In the genomic region with DNA sequence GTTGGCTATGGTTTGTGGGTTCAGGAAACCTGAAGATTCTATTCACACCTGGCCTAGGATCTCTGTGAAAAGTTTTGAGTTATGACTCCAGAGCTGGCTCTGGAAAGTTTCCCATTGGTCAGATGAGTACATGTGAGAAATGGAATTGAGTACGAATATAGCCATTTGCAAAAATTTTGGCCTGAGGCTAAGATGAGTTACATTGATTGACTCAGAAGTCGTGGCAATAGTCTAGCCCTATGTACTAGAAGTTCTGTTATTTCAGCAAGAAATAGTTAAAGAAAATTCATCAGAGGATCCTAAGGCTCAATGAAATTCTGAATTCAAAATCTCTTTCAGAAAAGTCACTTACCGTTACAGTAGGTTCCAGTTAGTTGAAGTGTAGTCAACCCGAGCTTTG, we compare ENCODE assay signal across 22 cellular contexts.
DNase-seq lines count a peak whose midpoint lies in the region; ATAC-seq, FAIRE-seq and TF ChIP-seq lines count a peak whose summit lies in the region.
"Had no signal": no experiment of that assay in that cellular context is flagged by ENCODE, and none has a peak within 500 bp of the region (broad histone marks: within the 10 kb centered on the region; RNA-seq: fewer than 3 reads in every experiment).

No MANE protein-coding gene starts in this region.

- no peaks in the 10 kb centered on the region for H3K9me3 ChIP-seq in GM23248 (ENCODE audit: low read depth)
- no peaks in the 10 kb centered on the region for H3K9me3 ChIP-seq in mammary epithelial cell (replicated peaks; ENCODE audit: insufficient read depth, low read length)
- no peaks in the 10 kb centered on the region for H3K9me3 ChIP-seq in keratinocyte (ENCODE audit: control insufficient read depth, low read depth, low read length)
- no peaks in the 10 kb centered on the region for H3K9me3 ChIP-seq in mesenchymal stem cell (ENCODE audit: control insufficient read depth, low read length)
- H3K9me3 ChIP-seq: BE2C, HAP-1 had no signal

- H3K9me2 ChIP-seq in GM23248 (ENCODE audit: insufficient read depth), result no peaks in the 10 kb centered on the region

- H3K9ac ChIP-seq in GM23248, result no peak overlapping the region
- no peak overlapping the region for H3K9ac ChIP-seq in mammary epithelial cell (ENCODE audit: insufficient read depth, low read length)
- no peak overlapping the region for H3K9ac ChIP-seq in keratinocyte (ENCODE audit: control insufficient read depth, extremely low read depth, insufficient read depth, low read length)
- no peak overlapping the region for H3K9ac ChIP-seq in mesenchymal stem cell (ENCODE audit: low read length)

- peak; percentile 69 for FAIRE-seq in keratinocyte (lab: Jason Lieb, UNC)
- FAIRE-seq: A204.1, D721Med, GM19239, HTR-8/SVneo, K562 had no signal

- H3K18ac ChIP-seq in mesenchymal stem cell (ENCODE audit: low read depth in 1 of 2, low read length in 2 of 2), result no peak overlapping the region

- H2AFZ ChIP-seq in GM23248 (no peak overlapping the region), mammary epithelial cell (ENCODE audit: low read depth, low read length) (no peak overlapping the region), keratinocyte (ENCODE audit: control insufficient read depth, low read length) (no peak overlapping the region), mesenchymal stem cell (ENCODE audit: low read depth, low read length) (no peak overlapping the region)

- CTCF ChIA-PET in mammary epithelial cell (lab: Charles Lee; ENCODE audit: low non-redundant PET), result no interaction called here

- H3K14ac ChIP-seq in mesenchymal stem cell (ENCODE audit: low read length in 2 of 2), result no peak overlapping the region

- no peak overlapping the region for H4K91ac ChIP-seq in mesenchymal stem cell (ENCODE audit: low read length)

- no peak overlapping the region for H4K8ac ChIP-seq in mesenchymal stem cell (ENCODE audit: low read length)

- H3F3A ChIP-seq in GM23248 (ENCODE audit: insufficient read depth), result no peaks in the 10 kb centered on the region

- DNase-seq in GM23248 (peak; percentile 18), NCI-H69 (lab: John Stamatoyannopoulos, UW) (peak; percentile 21), mammary epithelial cell (peak; percentile 48), keratinocyte (ENCODE audit: low read depth, low spot score) (peak; percentile 23), Kasumi-1 (lab: John Stamatoyannopoulos, UW) (no peak), mesenchymal stem cell (no peak)
- DNase-seq: ACHN; BE2C; C1 segment of cervical spinal cord; CD4-positive, CD25-positive, alpha-beta regulatory T cell; CD8-positive, alpha-beta memory T cell; COR-L47; GF-D8; IMR-90 had no signal

- H2BK15ac ChIP-seq in mesenchymal stem cell (ENCODE audit: low read depth, poor library complexity, severe bottlenecking), result no peak overlapping the region

- no peak overlapping the region for H3K4me2 ChIP-seq in GM23248 (ENCODE audit: unreplicated experiment)
- H3K4me2 ChIP-seq in mammary epithelial cell (ENCODE audit: insufficient read depth, low read depth, low read length), result no peak overlapping the region
- H3K4me2 ChIP-seq in keratinocyte (ENCODE audit: control insufficient read depth, extremely low read depth, insufficient read depth, low read depth, low read length), result no peak overlapping the region
- H3K4me2 ChIP-seq in mesenchymal stem cell (ENCODE audit: low read length, poor library complexity, severe bottlenecking), result no peak overlapping the region

- H3K23ac ChIP-seq in mesenchymal stem cell (ENCODE audit: low read length in 2 of 2), result no peak overlapping the region

- TF ChIP-seq CTCF in mammary epithelial cell (conservative IDR thresholded peaks at IDR 0.05 in 1 of 2, IDR thresholded peaks at IDR 0.05 in 1 of 2; ENCODE audit: extremely low read depth in 1 of 2, insufficient read depth in 1 of 2, low read depth in 1 of 2, low read length in 2 of 2), result no peak
- TF ChIP-seq CTCF in keratinocyte (optimal IDR thresholded peaks at IDR 0.05 in 1 of 3, IDR thresholded peaks at IDR 0.05 in 1 of 3, conservative IDR thresholded peaks at IDR 0.05 in 1 of 3; ENCODE audit: extremely low read depth in 1 of 3, insufficient read depth in 2 of 3, low read length in 3 of 3), result no peak

- no peaks in the 10 kb centered on the region for H3K36me3 ChIP-seq in GM23248 (ENCODE audit: low read depth)
- H3K36me3 ChIP-seq in mammary epithelial cell (ENCODE audit: insufficient read depth, low read length), result no peaks in the 10 kb centered on the region
- H3K36me3 ChIP-seq in keratinocyte (ENCODE audit: control insufficient read depth in 2 of 2, extremely low read depth in 1 of 2, insufficient read depth in 2 of 2, low read length in 2 of 2), result no peaks in the 10 kb centered on the region
- H3K36me3 ChIP-seq in mesenchymal stem cell (ENCODE audit: control insufficient read depth in 1 of 2, insufficient read depth in 2 of 2, low read depth in 1 of 2, low read length in 2 of 2), result no peaks in the 10 kb centered on the region
- H3K36me3 ChIP-seq: BE2C, HAP-1 had no signal

- no peak overlapping the region for H3K27ac ChIP-seq in GM23248
- no peak overlapping the region for H3K27ac ChIP-seq in mammary epithelial cell (ENCODE audit: insufficient read depth, low read depth, low read length)
- no peak overlapping the region for H3K27ac ChIP-seq in keratinocyte (ENCODE audit: control insufficient read depth, insufficient read depth, low read length)
- H3K27ac ChIP-seq in mesenchymal stem cell (ENCODE audit: low read length, poor library complexity, severe bottlenecking), result no peak overlapping the region

- H2BK120ac ChIP-seq in mesenchymal stem cell (ENCODE audit: low read depth, low read length), result no peak overlapping the region

- no peak overlapping the region for H2BK5ac ChIP-seq in mesenchymal stem cell (ENCODE audit: low read depth, low read length, poor library complexity, severe bottlenecking)

- dilution Hi-C loops in mammary epithelial cell (cut with HindIII; ENCODE audit: low sequenced_read_pairs) (no loop called here), keratinocyte (cut with MboI; ENCODE audit: extremely low pct_ligation_motif_present, low sequenced_read_pairs) (no loop called here)

- no peak overlapping the region for H2BK12ac ChIP-seq in mesenchymal stem cell (ENCODE audit: low read length in 2 of 2)

- intact Hi-C loops in mammary epithelial cell (cut with micrococcal nuclease), result no loop called here

- H4K20me1 ChIP-seq in GM23248 (ENCODE audit: insufficient read depth) (no peaks in the 10 kb centered on the region), mammary epithelial cell (ENCODE audit: insufficient read depth, low read length) (no peaks in the 10 kb centered on the region), keratinocyte (ENCODE audit: control insufficient read depth, extremely low read depth, insufficient read depth, low read length) (no peaks in the 10 kb centered on the region)

- H3K79me1 ChIP-seq in mesenchymal stem cell (replicated peaks; ENCODE audit: low read length, poor library complexity, severe bottlenecking), result no peaks in the 10 kb centered on the region

- in situ Hi-C loops in GM23248 (cut with MboI) (no loop called here), mammary epithelial cell (cut with MboI; ENCODE audit: low sequenced_read_pairs in 2 of 2) (loop anchor here (10.0 kb wide), 2 partner anchors 182 to 308 kb away; no protein-coding TSS in a partner anchor)

- WGBS in GM23248 (ENCODE audit: low coverage in 1 of 2, low lambda C conversion rate in 2 of 2, missing lambda C conversion rate in 2 of 2), 2 experiments, result 53 to 54% methylated on average over 4 of the region's 4 CpGs
- 53% methylated on average over 4 of the region's 4 CpGs for WGBS in mammary epithelial cell (ENCODE audit: low coverage, missing lambda C conversion rate)
- whole genome bisulfite sequencing in mesenchymal stem cell, result 91% methylated on average over 4 of the region's 4 CpGs

- H3K4me3 ChIP-seq in GM23248 (no peak overlapping the region), mammary epithelial cell (replicated peaks in 1 of 3; ENCODE audit: insufficient read depth in 1 of 3, low read depth in 2 of 3, low read length in 3 of 3) (no peak overlapping the region), keratinocyte (ENCODE audit: control insufficient read depth in 2 of 3, extremely low read depth in 1 of 3, insufficient read depth in 2 of 3, low read depth in 1 of 3, low read length in 3 of 3) (no peak overlapping the region), mesenchymal stem cell (ENCODE audit: insufficient read depth in 1 of 2, low read depth in 1 of 2, low read length in 2 of 2) (no peak overlapping the region)
- H3K4me3 ChIP-seq: HAP-1, K562 had no signal

- H3K9me1 ChIP-seq in keratinocyte (ENCODE audit: control insufficient read depth, extremely low read depth, insufficient read depth, low read length), result no peaks in the 10 kb centered on the region

- H3K27me3 ChIP-seq in GM23248 (replicated peaks; ENCODE audit: insufficient read depth) (peaks cover 4% of the 10 kb centered on the region; the same call in 1 of the 2 replicates), mammary epithelial cell (ENCODE audit: insufficient read depth, low read length) (no peaks in the 10 kb centered on the region), keratinocyte (ENCODE audit: control insufficient read depth, extremely low read depth, insufficient read depth, low read length) (no peaks in the 10 kb centered on the region), mesenchymal stem cell (ENCODE audit: control insufficient read depth in 1 of 2, insufficient read depth in 1 of 2, low read length in 2 of 2) (peaks cover 13 to 17% of the 10 kb centered on the region in 2 experiments)
- H3K27me3 ChIP-seq: BE2C had no signal

- H3K79me2 ChIP-seq in GM23248 (ENCODE audit: insufficient read depth) (no peaks in the 10 kb centered on the region), mammary epithelial cell (ENCODE audit: insufficient read depth, low read length) (no peaks in the 10 kb centered on the region), keratinocyte (ENCODE audit: control insufficient read depth, insufficient read depth, low read length) (no peaks in the 10 kb centered on the region)

- H3K4me1 ChIP-seq in GM23248 (ENCODE audit: insufficient read depth), result peaks cover 14% of the 10 kb centered on the region
- H3K4me1 ChIP-seq in mammary epithelial cell (ENCODE audit: insufficient read depth, low read length), result peaks cover 31% of the 10 kb centered on the region
- peaks cover 35% of the 10 kb centered on the region for H3K4me1 ChIP-seq in keratinocyte (ENCODE audit: control insufficient read depth, extremely low read depth, insufficient read depth, low read length)
- peaks cover 4% of the 10 kb centered on the region for H3K4me1 ChIP-seq in mesenchymal stem cell (ENCODE audit: control insufficient read depth, insufficient read depth, low read depth, low read length)
- H3K4me1 ChIP-seq: BE2C, HAP-1 had no signal

- no peak overlapping the region for H3K4ac ChIP-seq in mesenchymal stem cell (ENCODE audit: low read depth in 1 of 2, low read length in 2 of 2)

- no TSS peak for BruUV-seq in mammary epithelial cell (replicated peaks; lab: Mats Ljungman, UMichigan)

- H2AK5ac ChIP-seq in mesenchymal stem cell (ENCODE audit: low read length, severe bottlenecking), result no peak overlapping the region

- no peak for ATAC-seq in HG03354 (IDR thresholded peaks at IDR 0.05; ENCODE audit: poor library complexity, severe bottlenecking, unreplicated experiment)
- ATAC-seq in HG03378 (IDR thresholded peaks at IDR 0.05; ENCODE audit: unreplicated experiment), result no peak
- ATAC-seq: K562 had no signal

Comparison
In these comparisons a context has a peak if more than half of its experiments do, and no peak if none do; other contexts are left out.
1. DNase-seq: peak in GM23248 (single experiment), NCI-H69 (single experiment), mammary epithelial cell (single experiment) and keratinocyte (single experiment); none in Kasumi-1 (0 of 2) and mesenchymal stem cell (single experiment).